ENCODE assay signal across 9 cellular contexts in genomic region chr5:6449465-6450158, GRCh38. TPM values are rescaled to one million over a fixed set of nuclear protein-coding genes. Genes with fewer than 3 reads are reported as not detected.
DNase-seq lines count a peak whose midpoint lies in the region; ATAC-seq and TF ChIP-seq lines count a peak whose summit lies in the region.
"Had no signal": no experiment of that assay in that cellular context is flagged by ENCODE, and none has a peak within 500 bp of the region (broad histone marks: within the 10 kb centered on the region; RNA-seq: fewer than 3 reads in every experiment).

No MANE protein-coding gene starts in this region.

- no peak overlapping the region for H3K27ac ChIP-seq in stomach smooth muscle (ENCODE audit: low read length)

- no peak for ATAC-seq in activated CD4-positive, alpha-beta T cell treated with anti-CD3 and anti-CD28 coated beads for 36 hours
- peak; percentile 46 for ATAC-seq in WTC11

- H3K4me1 Mint-ChIP-seq in activated CD4-positive, alpha-beta T cell treated with anti-CD3 and anti-CD28 coated beads for 36 hours: peaks cover 12% of the 10 kb centered on the region
- peaks cover 19% of the 10 kb centered on the region for H3K4me1 Mint-ChIP-seq in WTC11

- POLR2A ChIA-PET in activated CD4-positive, alpha-beta T cell treated with anti-CD3 and anti-CD28 coated beads for 36 hours (lab: Charles Lee): no interaction called here
- POLR2A ChIA-PET in WTC11 (lab: Charles Lee): interaction anchor here (0.7 to 1.2 kb wide), 2 partner anchors 14 to 26 kb away, joined by 3 read pairs; no protein-coding TSS in a partner anchor

- no peak for DNase-seq in activated CD4-positive, alpha-beta T cell treated with anti-CD3 and anti-CD28 coated beads for 36 hours
- no peak for DNase-seq in activated CD4-positive, alpha-beta T cell treated with anti-CD3 and anti-CD28 coated beads, Interleukin-2, amount 50 U/mL, for 1 hour
- no peak for DNase-seq in WTC11 (ENCODE audit: low spot score)
- DNase-seq in 8988T: no peak
- DNase-seq in SHP77 (lab: John Stamatoyannopoulos, UW): no peak
- no peak for DNase-seq in HPDE6-E6E7 (ENCODE audit: extremely low spot score)

- peak overlapping the region; percentile 61 for H3K4me3 Mint-ChIP-seq in activated CD4-positive, alpha-beta T cell treated with anti-CD3 and anti-CD28 coated beads for 36 hours
- peak overlapping the region; percentile 85 for H3K4me3 Mint-ChIP-seq in WTC11

- no peak for TF ChIP-seq CTCF in WTC11 (IDR thresholded peaks at IDR 0.05)

- H3K4me1 ChIP-seq in stomach smooth muscle (ENCODE audit: control insufficient read depth, insufficient read depth, low read length): peaks cover 21% of the 10 kb centered on the region

- H3K27me3 ChIP-seq in stomach smooth muscle (ENCODE audit: control insufficient read depth in 1 of 2, insufficient read depth in 2 of 2, low read length in 2 of 2): peaks cover 0 to 2% of the 10 kb centered on the region in 2 donors

- H3K27ac Mint-ChIP-seq in activated CD4-positive, alpha-beta T cell treated with anti-CD3 and anti-CD28 coated beads for 36 hours: peak overlapping the region; percentile 19
- H3K27ac Mint-ChIP-seq in WTC11: no peak overlapping the region
- H3K27ac Mint-ChIP-seq: CD14-positive monocyte had no signal

- intact Hi-C loops in activated CD4-positive, alpha-beta T cell treated with anti-CD3 and anti-CD28 coated beads for 36 hours (cut with DNase I, micrococcal nuclease): loop anchor here in 1 of 2 experiments (2.0 kb wide), 1 partner anchor 71 kb away; the partner anchor contains the start of gene MED10

- no peaks in the 10 kb centered on the region for H3K9me3 Mint-ChIP-seq in activated CD4-positive, alpha-beta T cell treated with anti-CD3 and anti-CD28 coated beads for 36 hours (ENCODE audit: low read depth)
- no peaks in the 10 kb centered on the region for H3K9me3 Mint-ChIP-seq in WTC11

- no peaks in the 10 kb centered on the region for H3K36me3 Mint-ChIP-seq in activated CD4-positive, alpha-beta T cell treated with anti-CD3 and anti-CD28 coated beads for 36 hours (ENCODE audit: low read depth)
- H3K36me3 Mint-ChIP-seq in WTC11: no peaks in the 10 kb centered on the region
- H3K36me3 Mint-ChIP-seq: CD14-positive monocyte had no signal

- peaks cover 43% of the 10 kb centered on the region for H3K27me3 Mint-ChIP-seq in activated CD4-positive, alpha-beta T cell treated with anti-CD3 and anti-CD28 coated beads for 36 hours
- H3K27me3 Mint-ChIP-seq in WTC11 (ENCODE audit: low read depth): peaks cover 56% of the 10 kb centered on the region

- CTCF ChIA-PET in activated CD4-positive, alpha-beta T cell treated with anti-CD3 and anti-CD28 coated beads for 36 hours (lab: Charles Lee): no interaction called here
- CTCF ChIA-PET in WTC11 (lab: Charles Lee): interaction anchor here (0.5 to 1.4 kb wide), 4 partner anchors 14 to 200 kb away, joined by 3 to 6 read pairs (median 4); no protein-coding TSS in a partner anchor

- no peaks in the 10 kb centered on the region for H3K9me3 ChIP-seq in iPS-18c (ENCODE audit: control insufficient read depth, insufficient read depth, low read length)
- no peaks in the 10 kb centered on the region for H3K9me3 ChIP-seq in stomach smooth muscle (ENCODE audit: control insufficient read depth in 2 of 2, low read length in 2 of 2)

- H3K9ac ChIP-seq in stomach smooth muscle (ENCODE audit: low read length in 2 of 2): peak overlapping the region; percentile 20 to 36

- H3K4me3 ChIP-seq in iPS-18c (ENCODE audit: insufficient read depth, low read depth, low read length) (peak overlapping the region; percentile 64; the same call in 1 of the 2 replicates), stomach smooth muscle (ENCODE audit: low read length in 2 of 2) (peak overlapping the region; percentile 71 to 87)

- H3K36me3 ChIP-seq in stomach smooth muscle (ENCODE audit: control insufficient read depth in 2 of 2, insufficient read depth in 2 of 2, low read length in 2 of 2): no peaks in the 10 kb centered on the region

TF ChIP-seq in WTC11, 78 proteins besides CTCF, POLR2A, EP300 and RAD21:
- TF ChIP-seq NFE2L1 (CRISPR knock-in tag; IDR thresholded peaks at IDR 0.05): no peak
- TF ChIP-seq ZNF423 (CRISPR knock-in tag; IDR thresholded peaks at IDR 0.05): no peak
- TF ChIP-seq TEAD1 (CRISPR knock-in tag; IDR thresholded peaks at IDR 0.05): no peak
TF ChIP-seq in WTC11: peak in this region for 0.

RNA-seq across cellular contexts. Expression of gene UBE2QL1, which starts 1.0 kb away (rescaled TPM):
- not detected for total RNA-seq in activated CD4-positive, alpha-beta T cell treated with anti-CD3 and anti-CD28 coated beads for 36 hours
- 0.46 to 0.50 TPM (median 0.46 TPM) in 3 replicates for total RNA-seq in WTC11 (2021)
